In the genomic region with DNA sequence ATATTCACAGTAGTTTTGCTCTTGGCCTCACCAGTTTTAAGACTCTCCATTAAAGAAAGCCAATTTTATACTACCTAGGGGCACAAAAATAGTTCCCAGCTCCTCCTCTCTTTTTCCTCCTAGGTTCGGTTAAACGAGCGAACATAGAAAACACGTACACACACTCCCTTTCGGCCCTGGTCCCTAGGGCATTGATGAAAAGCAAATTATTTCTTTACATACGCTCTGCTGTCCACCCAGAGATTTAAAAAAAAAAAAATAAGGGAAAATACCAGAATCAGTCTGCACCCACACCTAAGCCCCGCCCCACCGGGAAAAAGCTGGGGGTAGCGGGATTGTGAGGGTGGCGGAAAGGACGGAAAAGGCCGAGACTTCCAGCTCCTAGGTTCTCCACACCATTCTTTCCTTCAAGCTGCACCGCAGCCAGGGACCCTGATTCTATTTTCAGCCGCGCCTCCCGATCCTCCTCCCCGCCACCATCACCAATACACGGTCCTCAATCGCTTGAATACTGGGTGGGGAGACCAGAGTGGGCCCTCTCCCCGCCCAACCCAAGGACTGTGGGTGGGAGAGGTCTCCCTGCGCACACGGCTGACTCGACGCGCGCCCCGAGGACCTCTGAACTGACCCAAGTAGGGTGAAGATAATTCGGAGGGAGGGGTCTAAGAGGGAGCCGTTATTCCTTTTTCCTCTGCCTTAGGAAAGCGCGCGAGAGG, we compare ENCODE assay signal across 1 cellular context.
TF ChIP-seq lines count a peak whose summit lies in the region.

No MANE protein-coding gene starts in this region.

TF ChIP-seq in K562, 482 proteins besides CTCF, POLR2A, EP300 and RAD21 (continued from another document):
- TF ChIP-seq, protein P1, sequence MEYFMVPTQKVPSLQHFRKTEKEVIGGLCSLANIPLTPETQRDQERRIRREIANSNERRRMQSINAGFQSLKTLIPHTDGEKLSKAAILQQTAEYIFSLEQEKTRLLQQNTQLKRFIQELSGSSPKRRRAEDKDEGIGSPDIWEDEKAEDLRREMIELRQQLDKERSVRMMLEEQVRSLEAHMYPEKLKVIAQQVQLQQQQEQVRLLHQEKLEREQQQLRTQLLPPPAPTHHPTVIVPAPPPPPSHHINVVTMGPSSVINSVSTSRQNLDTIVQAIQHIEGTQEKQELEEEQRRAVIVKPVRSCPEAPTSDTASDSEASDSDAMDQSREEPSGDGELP (CRISPR knock-in tag; IDR thresholded peaks at IDR 0.05; ENCODE audit: borderline replicate concordance): peak; percentile 7; the same call in 1 of the 2 replicates
- no peak for TF ChIP-seq PYGO2 (tag; IDR thresholded peaks at IDR 0.05)
- TF ChIP-seq CREB1 (IDR thresholded peaks at IDR 0.05): peak; percentile 18; the same call in 1 of the 2 replicates
- no peak for TF ChIP-seq CREB1 (CRISPR knock-in tag; IDR thresholded peaks at IDR 0.05)
- TF ChIP-seq SAFB (IDR thresholded peaks at IDR 0.05; ENCODE audit: borderline replicate concordance, low read depth, low read length): 0 out of 2 replicates have a peak, but pooled peaks have one; percentile 21
- no peak for TF ChIP-seq PCBP2 (IDR thresholded peaks at IDR 0.05; ENCODE audit: low read depth, low read length, poor library complexity, severe bottlenecking)
- peak; percentile 74 for TF ChIP-seq TAF1 (IDR thresholded peaks at IDR 0.05; ENCODE audit: control insufficient read depth, extremely low read depth, insufficient read depth, low read length, severe bottlenecking)
- 0 out of 2 replicates have a peak, but pooled peaks have one; percentile 10 for TF ChIP-seq ZSCAN29 (IDR thresholded peaks at IDR 0.05)
- TF ChIP-seq ZNF583 (CRISPR knock-in tag; IDR thresholded peaks at IDR 0.05): 0 out of 2 replicates have a peak, but pooled peaks have one; percentile 23
- TF ChIP-seq MYC (IDR thresholded peaks at IDR 0.05; ENCODE audit: low read depth, low read length): peak; percentile 6; the same call in 1 of the 2 replicates
- TF ChIP-seq MYC (CRISPR knock-in tag; IDR thresholded peaks at IDR 0.05; ENCODE audit: borderline replicate concordance, low read depth): peak; percentile 42; the same call in 1 of the 2 replicates
- TF ChIP-seq BRD4 (IDR thresholded peaks at IDR 0.05): 0 out of 2 replicates have a peak, but pooled peaks have one; percentile 68
- no peak for TF ChIP-seq ZKSCAN1 (IDR thresholded peaks at IDR 0.05; ENCODE audit: low read depth, low read length)
- TF ChIP-seq L3MBTL2 (IDR thresholded peaks at IDR 0.05): peak; percentile 48; the same call in 1 of the 2 replicates
- 0 out of 2 replicates have a peak, but pooled peaks have one; percentile 61 for TF ChIP-seq SMAD4 (CRISPR knock-in tag; conservative IDR thresholded peaks at IDR 0.05)
- no peak for TF ChIP-seq CCAR2 (IDR thresholded peaks at IDR 0.05; ENCODE audit: low read depth, low read length)
- peak; percentile 75 to 79 for TF ChIP-seq NRF1 (conservative IDR thresholded peaks at IDR 0.05 in 1 of 2, IDR thresholded peaks at IDR 0.05 in 1 of 2)
- 0 out of 2 replicates have a peak, but pooled peaks have one; percentile 4 for TF ChIP-seq PHF21A (IDR thresholded peaks at IDR 0.05; ENCODE audit: borderline replicate concordance, low read depth)
- peak in 1 of 2 experiments; percentile 18; a peak in 1 of 4 replicates for TF ChIP-seq RCOR1 (IDR thresholded peaks at IDR 0.05; ENCODE audit: borderline replicate concordance in 1 of 2, low read depth in 2 of 2, low read length in 2 of 2)
- TF ChIP-seq, protein P2, sequence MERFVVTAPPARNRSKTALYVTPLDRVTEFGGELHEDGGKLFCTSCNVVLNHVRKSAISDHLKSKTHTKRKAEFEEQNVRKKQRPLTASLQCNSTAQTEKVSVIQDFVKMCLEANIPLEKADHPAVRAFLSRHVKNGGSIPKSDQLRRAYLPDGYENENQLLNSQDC (CRISPR knock-in tag; IDR thresholded peaks at IDR 0.05): peak; percentile 30; the same call in 1 of the 2 replicates
- peak; percentile 30; the same call in 1 of the 2 replicates for TF ChIP-seq ZNF830 (CRISPR knock-in tag; IDR thresholded peaks at IDR 0.05)
- 0 out of 2 replicates have a peak, but pooled peaks have one; percentile 18 for TF ChIP-seq SIN3B (IDR thresholded peaks at IDR 0.05; ENCODE audit: low read depth)
- TF ChIP-seq, protein P3, sequence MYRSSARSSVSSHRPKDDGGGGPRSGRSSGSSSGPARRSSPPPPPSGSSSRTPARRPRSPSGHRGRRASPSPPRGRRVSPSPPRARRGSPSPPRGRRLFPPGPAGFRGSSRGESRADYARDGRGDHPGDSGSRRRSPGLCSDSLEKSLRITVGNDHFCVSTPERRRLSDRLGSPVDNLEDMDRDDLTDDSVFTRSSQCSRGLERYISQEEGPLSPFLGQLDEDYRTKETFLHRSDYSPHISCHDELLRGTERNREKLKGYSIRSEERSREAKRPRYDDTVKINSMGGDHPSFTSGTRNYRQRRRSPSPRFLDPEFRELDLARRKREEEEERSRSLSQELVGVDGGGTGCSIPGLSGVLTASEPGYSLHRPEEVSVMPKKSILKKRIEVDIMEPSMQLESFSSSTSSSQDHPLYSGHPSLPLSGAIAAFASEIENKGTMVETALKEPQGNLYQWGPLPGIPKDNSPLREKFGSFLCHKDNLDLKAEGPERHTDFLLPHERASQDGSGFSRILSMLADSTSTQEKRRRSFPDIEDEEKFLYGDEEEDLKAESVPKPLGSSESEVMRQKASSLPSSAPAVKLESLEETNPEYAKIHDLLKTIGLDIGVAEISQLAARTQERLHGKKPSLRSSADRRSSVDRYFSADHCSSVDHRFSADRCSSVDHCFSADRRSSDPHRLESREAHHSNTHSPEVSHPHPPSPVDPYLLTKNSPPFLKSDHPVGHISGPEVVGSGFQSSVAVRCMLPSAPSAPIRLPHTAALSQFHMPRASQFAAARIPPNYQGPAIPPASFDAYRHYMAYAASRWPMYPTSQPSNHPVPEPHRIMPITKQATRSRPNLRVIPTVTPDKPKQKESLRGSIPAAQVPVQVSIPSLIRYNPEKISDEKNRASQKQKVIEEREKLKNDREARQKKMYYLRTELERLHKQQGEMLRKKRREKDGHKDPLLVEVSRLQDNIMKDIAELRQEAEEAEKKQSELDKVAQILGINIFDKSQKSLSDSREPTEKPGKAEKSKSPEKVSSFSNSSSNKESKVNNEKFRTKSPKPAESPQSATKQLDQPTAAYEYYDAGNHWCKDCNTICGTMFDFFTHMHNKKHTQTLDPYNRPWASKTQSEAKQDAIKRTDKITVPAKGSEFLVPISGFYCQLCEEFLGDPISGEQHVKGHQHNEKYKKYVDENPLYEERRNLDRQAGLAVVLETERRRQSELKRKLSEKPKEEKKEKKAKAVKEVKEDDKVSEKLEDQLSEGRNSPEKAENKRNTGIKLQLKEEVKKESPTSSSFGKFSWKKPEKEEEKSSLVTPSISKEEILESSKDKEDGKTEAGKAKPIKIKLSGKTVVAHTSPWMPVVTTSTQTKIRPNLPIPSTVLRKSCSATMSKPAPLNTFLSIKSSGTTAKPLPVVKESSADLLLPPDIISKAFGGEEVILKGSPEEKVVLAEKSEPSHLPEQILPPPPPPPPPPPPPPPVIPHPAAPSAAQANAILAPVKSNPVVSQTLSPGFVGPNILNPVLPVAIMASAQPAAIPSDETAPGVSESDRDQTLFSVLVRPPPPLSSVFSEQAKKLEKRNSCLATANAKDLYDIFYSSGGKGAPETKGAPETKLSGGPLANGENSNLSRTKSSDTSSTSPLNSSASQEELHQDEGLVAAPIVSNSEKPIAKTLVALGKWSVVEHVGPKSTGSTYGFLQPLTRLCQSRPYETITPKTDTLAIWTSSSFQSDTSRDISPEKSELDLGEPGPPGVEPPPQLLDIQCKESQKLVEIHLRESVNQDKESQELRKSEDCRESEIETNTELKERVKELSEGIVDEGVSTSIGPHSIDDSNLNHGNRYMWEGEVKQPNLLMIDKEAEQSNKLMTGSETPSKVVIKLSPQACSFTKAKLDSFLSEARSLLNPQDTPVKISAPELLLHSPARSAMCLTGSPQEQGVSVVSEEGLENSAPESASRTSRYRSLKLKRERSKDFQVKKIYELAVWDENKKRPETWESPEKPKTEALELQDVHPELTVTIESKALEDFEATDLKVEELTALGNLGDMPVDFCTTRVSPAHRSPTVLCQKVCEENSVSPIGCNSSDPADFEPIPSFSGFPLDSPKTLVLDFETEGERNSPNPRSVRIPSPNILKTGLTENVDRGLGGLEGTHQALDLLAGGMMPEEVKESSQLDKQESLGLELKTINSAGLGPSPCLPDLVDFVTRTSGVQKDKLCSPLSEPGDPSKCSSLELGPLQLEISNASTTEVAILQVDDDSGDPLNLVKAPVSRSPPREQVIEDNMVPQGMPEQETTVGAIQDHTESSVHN (IDR thresholded peaks at IDR 0.05; ENCODE audit: borderline replicate concordance in 1 of 2, low read depth in 1 of 2): no peak
- 0 out of 2 replicates have a peak, but pooled peaks have one; percentile 34 for TF ChIP-seq DMBX1 (CRISPR knock-in tag; IDR thresholded peaks at IDR 0.05; ENCODE audit: borderline replicate concordance)
- TF ChIP-seq TAF7 (tag; IDR thresholded peaks at IDR 0.05): peak; percentile 18; the same call in 1 of the 2 replicates
- 0 out of 2 replicates have a peak, but pooled peaks have one; percentile 22 for TF ChIP-seq SMARCE1 (IDR thresholded peaks at IDR 0.05)
